ENCODE assay signal across 26 cellular contexts in genomic region chr20:62707281-62707941, GRCh38. TPM values are rescaled to one million over a fixed set of nuclear protein-coding genes. Genes with fewer than 3 reads are reported as not detected.
A peak's percentile ranks its signal among the peaks of the same experiment; 100 is the strongest.
DNase-seq lines count a peak whose midpoint lies in the region; ATAC-seq and TF ChIP-seq lines count a peak whose summit lies in the region.
"Had no signal": no experiment of that assay in that cellular context is flagged by ENCODE, and none has a peak within 500 bp of the region (broad histone marks: within the 10 kb centered on the region; RNA-seq: fewer than 3 reads in every experiment).

No MANE protein-coding gene starts in this region.

- H3K9me3 ChIP-seq in right cardiac atrium (ENCODE audit: control insufficient read depth, low read length) = no peaks in the 10 kb centered on the region
- no peaks in the 10 kb centered on the region for H3K9me3 ChIP-seq in left ventricle myocardium inferior (replicated peaks)
- H3K9me3 ChIP-seq in Panc1 (ENCODE audit: control insufficient read depth, insufficient read depth, low read depth, low read length) = no peaks in the 10 kb centered on the region
- no peaks in the 10 kb centered on the region for H3K9me3 ChIP-seq in endodermal cell (ENCODE audit: control insufficient read depth, low read length)
- no peaks in the 10 kb centered on the region for H3K9me3 ChIP-seq in BE2C
- H3K9me3 ChIP-seq: HAP-1, suprapubic skin had no signal

- POLR2A ChIA-PET in Panc1 (lab: Charles Lee) = interaction anchor here (0.6 kb wide), 1 partner anchor 101 kb away, joined by 4 read pairs; no protein-coding TSS in a partner anchor

- peak; percentile 6 to 54 (median 40) for DNase-seq in right cardiac atrium
- no peak for DNase-seq in left ventricle myocardium inferior
- DNase-seq in Panc1 (ENCODE audit: low read depth, low spot score) = no peak
- DNase-seq in endodermal cell = no peak
- DNase-seq in 8988T = no peak
- no peak for DNase-seq in BE2C
- no peak for DNase-seq in Calu3
- DNase-seq: activated CD4-positive, CD25-positive, alpha-beta regulatory T cell; activated CD8-positive, alpha-beta memory T cell treated with anti-CD3 and anti-CD28 coated beads, Interleukin-2, amount 50 U/mL, for 48 hours; activated effector memory CD4-positive, alpha-beta T cell treated with anti-CD3 and anti-CD28 coated beads, Interleukin-2, amount 50 U/mL, for 16 hours; cerebellar nuclear complex; kidney glomerular epithelial cell; NCI-H2081 treated with DMSO at 0.1 percent for 48 hours; NK-92 treated with Interleukin-12 subunit alpha and Interleukin-12 subunit beta, amount 100 ng/mL, for 24 hours; stimulated activated naive B cell treated with anti-CD40 and anti-IgM and Interleukin-4, amounts not matched to agents 10 μg/mL and 1 μg/mL and 100 μg/mL, for 72 hours; T1000 had no signal

- H3K4me3 ChIP-seq in right cardiac atrium (ENCODE audit: low read length) = no peak overlapping the region
- no peak overlapping the region for H3K4me3 ChIP-seq in left ventricle myocardium inferior
- peak overlapping the region in 1 of 2 experiments; percentile 86; a peak in 3 of 4 replicates for H3K4me3 ChIP-seq in Panc1 (ENCODE audit: low read depth in 2 of 2, low read length in 2 of 2)
- no peak overlapping the region for H3K4me3 ChIP-seq in endodermal cell (ENCODE audit: low read length)
- no peak overlapping the region for H3K4me3 ChIP-seq in BE2C (ENCODE audit: low read depth, low read length)
- H3K4me3 ChIP-seq: HAP-1, smooth muscle cell had no signal

- peak overlapping the region; percentile 48 for H3K4me3 Mint-ChIP-seq in endodermal cell
- no peak overlapping the region for H3K4me3 Mint-ChIP-seq in Calu3 (ENCODE audit: low read depth, unreplicated experiment)
- H3K4me3 Mint-ChIP-seq: activated naive CD8-positive, alpha-beta T cell treated with anti-CD3 and anti-CD28 coated beads, Interleukin-2, amount 50 U/mL, for 24 hours; memory B cell had no signal

- H3K9ac ChIP-seq in endodermal cell (ENCODE audit: extremely low read depth, low read length, poor library complexity, severe bottlenecking) = no peak overlapping the region

- no peaks in the 10 kb centered on the region for H3K9me3 Mint-ChIP-seq in endodermal cell
- no peaks in the 10 kb centered on the region for H3K9me3 Mint-ChIP-seq in Calu3 (ENCODE audit: low read depth, unreplicated experiment)
- H3K9me3 Mint-ChIP-seq: activated naive CD8-positive, alpha-beta T cell treated with anti-CD3 and anti-CD28 coated beads, Interleukin-2, amount 50 U/mL, for 24 hours; memory B cell; stimulated activated naive B cell treated with anti-CD40 and anti-IgM and Interleukin-4, amounts not matched to agents 10 μg/mL and 1 μg/mL and 100 μg/mL, for 72 hours had no signal

- no peak overlapping the region for H3K27ac Mint-ChIP-seq in endodermal cell
- H3K27ac Mint-ChIP-seq in Calu3 (ENCODE audit: unreplicated experiment) = no peak overlapping the region
- H3K27ac Mint-ChIP-seq: activated naive CD8-positive, alpha-beta T cell treated with anti-CD3 and anti-CD28 coated beads, Interleukin-2, amount 50 U/mL, for 24 hours; memory B cell; stimulated activated naive B cell treated with anti-CD40 and anti-IgM and Interleukin-4, amounts not matched to agents 10 μg/mL and 1 μg/mL and 100 μg/mL, for 72 hours had no signal

- H3K27me3 ChIP-seq in right cardiac atrium (ENCODE audit: control insufficient read depth, insufficient read depth) (no peaks in the 10 kb centered on the region), left ventricle myocardium inferior (ENCODE audit: low read depth) (peaks cover 65% of the 10 kb centered on the region), Panc1 (ENCODE audit: control insufficient read depth, insufficient read depth, low read length) (no peaks in the 10 kb centered on the region), endodermal cell (ENCODE audit: control insufficient read depth, insufficient read depth, low read length, poor library complexity, severe bottlenecking) (peaks cover 55% of the 10 kb centered on the region), BE2C (peaks cover 42% of the 10 kb centered on the region)

- no peaks in the 10 kb centered on the region for H3K36me3 Mint-ChIP-seq in endodermal cell (ENCODE audit: low read depth)
- H3K36me3 Mint-ChIP-seq in Calu3 (ENCODE audit: insufficient read depth, unreplicated experiment) = peaks cover 17% of the 10 kb centered on the region
- H3K36me3 Mint-ChIP-seq: memory B cell had no signal

- H3K4me1 ChIP-seq in right cardiac atrium (ENCODE audit: control insufficient read depth, insufficient read depth, low read length) = peaks cover 6% of the 10 kb centered on the region
- peaks cover 18% of the 10 kb centered on the region for H3K4me1 ChIP-seq in left ventricle myocardium inferior
- peaks cover 70% of the 10 kb centered on the region for H3K4me1 ChIP-seq in Panc1 (ENCODE audit: control insufficient read depth, insufficient read depth, low read length)
- H3K4me1 ChIP-seq in endodermal cell (ENCODE audit: control insufficient read depth, insufficient read depth, low read length) = peaks cover 3% of the 10 kb centered on the region
- peaks cover 14% of the 10 kb centered on the region for H3K4me1 ChIP-seq in BE2C

- CTCF ChIA-PET in Panc1 (lab: Charles Lee) = interaction anchor here (0.5 to 1.5 kb wide), 6 partner anchors 19 to 84 kb away, joined by 3 to 12 read pairs (median 4); no protein-coding TSS in a partner anchor
- CTCF ChIA-PET in Calu3 (lab: Charles Lee) = interaction anchor here (0.6 to 1.1 kb wide), 5 partner anchors 10 to 87 kb away, joined by 3 to 5 read pairs (median 3); no protein-coding TSS in a partner anchor

- H3K36me3 ChIP-seq in left ventricle myocardium inferior = no peaks in the 10 kb centered on the region
- peaks cover 3% of the 10 kb centered on the region; the same call in 1 of the 2 replicates for H3K36me3 ChIP-seq in Panc1 (ENCODE audit: control insufficient read depth, insufficient read depth, low read length)
- H3K36me3 ChIP-seq in endodermal cell (ENCODE audit: control insufficient read depth, insufficient read depth, low read length) = no peaks in the 10 kb centered on the region
- no peaks in the 10 kb centered on the region for H3K36me3 ChIP-seq in BE2C
- H3K36me3 ChIP-seq: HAP-1, suprapubic skin had no signal

- in situ Hi-C loops in Panc1 (cut with HindIII; ENCODE audit: low pct_unique_long_range_greater_than_20kb, low sequenced_read_pairs) = no loop called here

- H3K27ac ChIP-seq in right cardiac atrium (ENCODE audit: low read length) = no peak overlapping the region
- H3K27ac ChIP-seq in left ventricle myocardium inferior (replicated peaks) = no peak overlapping the region
- H3K27ac ChIP-seq in Panc1 (ENCODE audit: low read length) = peak overlapping the region; percentile 82
- no peak overlapping the region for H3K27ac ChIP-seq in endodermal cell (ENCODE audit: low read depth, low read length)
- H3K27ac ChIP-seq: C4-2B, epithelial cell of prostate, HL-60, suprapubic skin had no signal

- 59% methylated on average over 16 of the region's 16 CpGs for WGBS in right cardiac atrium
- WGBS in endodermal cell (ENCODE audit: insufficient coverage in 1 of 2, insufficient read length in 1 of 2), 2 experiments = 59 to 77% methylated on average over 5 to 16 of the region's 16 CpGs

- H3K4me1 Mint-ChIP-seq in endodermal cell = no peaks in the 10 kb centered on the region
- H3K4me1 Mint-ChIP-seq in Calu3 (ENCODE audit: low read depth, unreplicated experiment) = peaks cover 46% of the 10 kb centered on the region

- BruUV-seq in Panc1 (replicated peaks; lab: Mats Ljungman, UMichigan) (no TSS peak), Calu3 (replicated peaks; lab: Mats Ljungman, UMichigan) (no TSS peak)

- TF ChIP-seq CTCF in left ventricle myocardium inferior (IDR thresholded peaks at IDR 0.05; ENCODE audit: borderline replicate concordance) (no peak), Panc1 (IDR thresholded peaks at IDR 0.05) (no peak), endodermal cell (conservative IDR thresholded peaks at IDR 0.05) (no peak), BE2C (IDR thresholded peaks at IDR 0.05; ENCODE audit: low read depth, low read length) (no peak), Calu3 (IDR thresholded peaks at IDR 0.05; ENCODE audit: unreplicated experiment) (no peak)

- peaks cover 54% of the 10 kb centered on the region for H3K27me3 Mint-ChIP-seq in endodermal cell (ENCODE audit: insufficient read depth)
- peaks cover 57% of the 10 kb centered on the region for H3K27me3 Mint-ChIP-seq in Calu3 (ENCODE audit: unreplicated experiment)

- intact Hi-C loops in right cardiac atrium (cut with DNase I) = loop anchor here in 1 of 4 donors (10.0 kb wide), 1 partner anchor 57 kb away; no protein-coding TSS in a partner anchor
- intact Hi-C loops in left ventricle myocardium inferior (cut with micrococcal nuclease) = no loop called here
- intact Hi-C loops in Panc1 (cut with micrococcal nuclease; ENCODE audit: unreplicated experiment) = no loop called here
- intact Hi-C loops in Calu3 (cut with micrococcal nuclease; ENCODE audit: unreplicated experiment) = no loop called here

- ATAC-seq in right cardiac atrium = no peak
- no peak; the same call in 1 of the 2 replicates for ATAC-seq in Panc1
- no peak for ATAC-seq in HG03565 (IDR thresholded peaks at IDR 0.05; ENCODE audit: unreplicated experiment)

RNA-seq across cellular contexts. Expression of gene NTSR1, which starts 1.2 kb away (rescaled TPM):
- total RNA-seq in right cardiac atrium (under 1 TPM in 1 of 4 donors, not detected in 3; 0.06 TPM), left ventricle myocardium inferior (not detected), Panc1 (2021; ENCODE audit: unreplicated experiment) (44.1 TPM), endodermal cell (under 1 TPM; 0.11 to 0.62 TPM), Calu3 (2022) (not detected in 2 replicates)
- polyA plus RNA-seq in right cardiac atrium = not detected
- 73.6 TPM for polyA plus RNA-seq in Panc1 (2012; ENCODE audit: insufficient read length)
- polyA plus RNA-seq in endodermal cell (2013, experiment 1 of 2) = 2.0 TPM
- polyA plus RNA-seq in endodermal cell (2013, experiment 2 of 2) = 1.4 TPM
- 0.22 TPM for polyA plus RNA-seq in BE2C (2012; ENCODE audit: insufficient read depth, insufficient read length, low read depth)
- total RNA-seq: ureter had no signal
- polyA plus RNA-seq: smooth muscle cell had no signal

Comparison
In these comparisons a context has a peak if more than half of its experiments do, and no peak if none do; other contexts are left out.
1. DNase-seq: peak in right cardiac atrium (3 of 3); none in left ventricle myocardium inferior (single experiment), Panc1 (single experiment), endodermal cell (single experiment), 8988T (single experiment), BE2C (single experiment) and Calu3 (single experiment).
2. RNA of gene NTSR1, which starts 1.2 kb away (total RNA-seq): 44.1 TPM in Panc1 (single experiment); 0.11 to 0.62 TPM in endodermal cell, 0.06 TPM in right cardiac atrium, not detected in left ventricle myocardium inferior (single experiment) and not detected in Calu3; every median in the first group is over 10 times any median in the second.